ENCODE assay signal across 9 cellular contexts in genomic region chr11:78039391-78039918, GRCh38. TPM values are rescaled to one million over a fixed set of nuclear protein-coding genes. Genes with fewer than 3 reads are reported as not detected.
DNase-seq lines count a peak whose midpoint lies in the region; ATAC-seq and TF ChIP-seq lines count a peak whose summit lies in the region.
"Had no signal": no experiment of that assay in that cellular context is flagged by ENCODE, and none has a peak within 500 bp of the region (broad histone marks: within the 10 kb centered on the region; RNA-seq: fewer than 3 reads in every experiment).

No MANE protein-coding gene starts in this region.

- peak overlapping the region; percentile 36 to 51 for H3K4me3 Mint-ChIP-seq in effector memory CD8-positive, alpha-beta T cell

- no peaks in the 10 kb centered on the region for H4K20me1 ChIP-seq in PC-3 (ENCODE audit: low read length)

- peaks cover 9 to 11% of the 10 kb centered on the region in 2 donors for H3K4me1 Mint-ChIP-seq in effector memory CD8-positive, alpha-beta T cell (ENCODE audit: low read depth in 2 of 2)

- H3K36me3 ChIP-seq in PC-3 (ENCODE audit: low read depth, low read length) (no peaks in the 10 kb centered on the region), spleen (no peaks in the 10 kb centered on the region)

- H3K27me3 Mint-ChIP-seq in effector memory CD8-positive, alpha-beta T cell = peaks cover 0 to 7% of the 10 kb centered on the region in 2 donors

- H3F3A ChIP-seq in PC-3 (ENCODE audit: low read length, unreplicated experiment) = no peaks in the 10 kb centered on the region

- POLR2A ChIA-PET in PC-3 (lab: Charles Lee; ENCODE audit: unreplicated experiment) = no interaction called here

- peak overlapping the region; percentile 78 for H3K4me2 ChIP-seq in PC-3 (ENCODE audit: low read length)

- H3K4me1 ChIP-seq in PC-3 (ENCODE audit: insufficient read depth, low read length) (peaks cover 29% of the 10 kb centered on the region), spleen (peaks cover 0 to 18% (median 15%) of the 10 kb centered on the region in 6 donors)

- H3K27me3 ChIP-seq in PC-3 (ENCODE audit: low read length) (no peaks in the 10 kb centered on the region), spleen (replicated peaks in 1 of 7) (no peaks in the 10 kb centered on the region)

- BruUV-seq in PC-3 (replicated peaks; lab: Mats Ljungman, UMichigan) = no TSS peak

- ATAC-seq in PC-3 = no peak
- no peak for ATAC-seq in effector memory CD8-positive, alpha-beta T cell (replicated peaks)
- ATAC-seq in HG03135 (IDR thresholded peaks at IDR 0.05; ENCODE audit: unreplicated experiment) = no peak

- peak overlapping the region; percentile 59 to 61 for H3K27ac Mint-ChIP-seq in effector memory CD8-positive, alpha-beta T cell

- H3K9me2 ChIP-seq in PC-3 (replicated peaks; ENCODE audit: low read length) = no peaks in the 10 kb centered on the region

- intact Hi-C loops in PC-3 (cut with micrococcal nuclease) = no loop called here
- intact Hi-C loops in spleen (cut with DNase I; ENCODE audit: low total_unique reads) = no loop called here

- CTCF ChIA-PET in PC-3 (lab: Charles Lee) = interaction anchor here (0.6 kb wide), 2 partner anchors 38 to 1011 kb away, joined by 4 read pairs; no protein-coding TSS in a partner anchor

- H3K4me3 ChIP-seq in PC-3 (ENCODE audit: low read length) (peak overlapping the region; percentile 55; the same call in 1 of the 2 replicates), spleen (peak overlapping the region in 1 of 8 donors; percentile 5)

- no peak overlapping the region; the same call in 1 of the 2 replicates for H3K9ac ChIP-seq in PC-3 (ENCODE audit: low read length)

- H3K27ac ChIP-seq in PC-3 (ENCODE audit: low read length) (peak overlapping the region; percentile 88), spleen (peak overlapping the region in 7 of 8 donors; percentile 6 to 79 (median 72))
- H3K27ac ChIP-seq: 22Rv1 had no signal

- peak; percentile 34 for DNase-seq in DMS 273 (lab: John Stamatoyannopoulos, UW; ENCODE audit: unreplicated experiment)
- no peak for DNase-seq in DMS 273 treated with DMSO at 0.1 percent for 48 hours (lab: John Stamatoyannopoulos, UW)
- no peak for DNase-seq in PC-3
- DNase-seq in effector memory CD8-positive, alpha-beta T cell = no peak
- no peak for DNase-seq in spleen
- no peak for DNase-seq in NCI-H2107 treated with DMSO at 0.1 percent for 48 hours (lab: John Stamatoyannopoulos, UW; ENCODE audit: unreplicated experiment)
- no peak for DNase-seq in SIG-M5 treated with dmso at 0.1 percent for 504 hours (lab: John Stamatoyannopoulos, UW; ENCODE audit: unreplicated experiment)

- peak overlapping the region; percentile 95 for H2AFZ ChIP-seq in PC-3 (ENCODE audit: low read length)

- 69 to 90% (median 73%) methylated on average over 4 of the region's 4 CpGs for WGBS in spleen, 5 donors

- no peak for TF ChIP-seq CTCF in PC-3 (conservative IDR thresholded peaks at IDR 0.05; ENCODE audit: low read depth, low read length)
- no peak for TF ChIP-seq CTCF in spleen (IDR thresholded peaks at IDR 0.05 in 8 of 11, conservative IDR thresholded peaks at IDR 0.05 in 3 of 11)

- H3K9me3 ChIP-seq in PC-3 (ENCODE audit: low read length) (no peaks in the 10 kb centered on the region), spleen (no peaks in the 10 kb centered on the region)

- no peak for TF ChIP-seq POLR2A in spleen (IDR thresholded peaks at IDR 0.05)

- H3K36me3 Mint-ChIP-seq in effector memory CD8-positive, alpha-beta T cell (ENCODE audit: insufficient read depth) = no peaks in the 10 kb centered on the region

- H3K79me2 ChIP-seq in PC-3 (ENCODE audit: low read length) = no peaks in the 10 kb centered on the region

- H3K9me3 Mint-ChIP-seq in effector memory CD8-positive, alpha-beta T cell = no peaks in the 10 kb centered on the region

RNA-seq across cellular contexts. Expression of gene KCTD14, which starts 16.4 kb away (rescaled TPM):
- total RNA-seq in PC-3 (2014; rRNA removed) = 1.6 and 3.6 TPM in 2 replicates
- under 1 TPM in 5 of 7 donors, not detected in 2; 0.40 to 0.82 (median 0.69) TPM for total RNA-seq in spleen
- polyA plus RNA-seq in spleen = under 1 TPM; 0.20 to 0.44 (median 0.35) TPM

RNA-seq across cellular contexts. Expression of gene THRSP, which starts 24.2 kb away (rescaled TPM):
- total RNA-seq in PC-3 (2014; rRNA removed) (not detected in 2 replicates), spleen (not detected)
- under 1 TPM in 2 of 3 donors, not detected in 1; 0.13 to 0.29 TPM for polyA plus RNA-seq in spleen

RNA-seq across cellular contexts. Expression of gene NDUFC2, which starts 40.2 kb away (rescaled TPM):
- total RNA-seq in PC-3 (2014; rRNA removed) = 304 and 322 TPM in 2 replicates
- 100 to 1,000 TPM in 2 of 7 donors, 10 to 100 TPM in 5; 44.1 to 113 (median 94.7) TPM for total RNA-seq in spleen
- 100 to 1,000 TPM in 2 of 3 donors, 10 to 100 TPM in 1; 60.7 to 135 (median 100) TPM for polyA plus RNA-seq in spleen

RNA-seq across cellular contexts. Expression of gene INTS4, which starts 45.0 kb away (rescaled TPM):
- total RNA-seq in PC-3 (2014; rRNA removed) (42.2 and 50.8 TPM in 2 replicates), spleen (10 to 100 TPM; 40.6 to 68.5 (median 54.9) TPM)
- polyA plus RNA-seq in spleen = 10 to 100 TPM; 17.7 to 27.0 (median 22.2) TPM
